14 cellular contexts compared by ENCODE assay signal in the genomic region with DNA sequence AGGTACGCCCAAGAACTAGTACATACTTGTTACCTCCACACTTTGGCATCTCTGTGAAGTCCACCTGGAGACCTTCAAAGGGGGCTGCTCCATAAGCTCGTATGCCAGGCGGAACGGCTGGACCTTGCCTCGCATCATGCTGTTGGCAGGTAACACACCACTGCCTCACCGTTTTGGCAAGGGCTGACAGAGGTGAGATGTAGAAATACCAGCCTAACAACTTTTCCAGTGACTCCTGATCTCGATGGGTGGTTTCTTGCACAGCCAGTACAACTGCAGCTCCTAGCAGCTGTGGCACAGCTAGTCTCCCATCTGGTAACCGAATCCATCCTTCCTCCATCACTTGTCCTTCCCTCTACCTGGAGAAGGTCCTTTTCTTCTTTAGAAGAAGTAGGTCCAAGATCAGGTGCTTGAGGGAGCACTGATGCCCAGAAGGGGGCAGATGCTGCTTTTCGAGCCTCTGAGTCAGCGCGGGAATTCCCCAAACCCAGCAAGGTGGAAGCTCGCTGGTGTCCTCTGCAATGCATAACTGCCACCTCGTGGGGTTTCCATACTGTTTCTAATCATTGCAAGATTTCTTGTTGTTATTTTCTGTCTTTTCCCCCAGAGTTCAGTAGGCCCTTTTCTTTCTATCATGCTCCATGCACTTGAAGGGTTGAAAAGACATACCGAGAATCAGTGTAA. TPM values are rescaled to one million over a fixed set of nuclear protein-coding genes. Genes with fewer than 3 reads are reported as not detected.
DNase-seq lines count a peak whose midpoint lies in the region; TF ChIP-seq lines count a peak whose summit lies in the region.
"Not testable (repeated sequence)": the region's sequence is repeated elsewhere in the genome, so short reads cannot be mapped to it uniquely, and the experiment has no call there.
"Had no signal": no experiment of that assay in that cellular context is flagged by ENCODE, and none has a peak within 500 bp of the region (broad histone marks: within the 10 kb centered on the region; RNA-seq: fewer than 3 reads in every experiment).

No MANE protein-coding gene starts in this region.

- not testable (repeated sequence) for TF ChIP-seq EP300 in stomach (IDR thresholded peaks at IDR 0.05)

- TF ChIP-seq CTCF in Calu3 (IDR thresholded peaks at IDR 0.05; ENCODE audit: unreplicated experiment): peak; percentile 52
- TF ChIP-seq CTCF in GM13976 (IDR thresholded peaks at IDR 0.05; ENCODE audit: borderline replicate concordance, control extremely low read depth, extremely low read depth, insufficient read depth, missing control alignments): peak; percentile 16
- 0 out of 2 replicates have a peak, but pooled peaks have one; percentile 4 for TF ChIP-seq CTCF in WERI-Rb-1 (IDR thresholded peaks at IDR 0.05; ENCODE audit: low read depth, low read length)
- TF ChIP-seq CTCF in epithelial cell of esophagus (IDR thresholded peaks at IDR 0.05; ENCODE audit: insufficient read depth, low read depth, low read length, missing control alignments); stomach (IDR thresholded peaks at IDR 0.05): not testable (repeated sequence)
- TF ChIP-seq CTCF in neural progenitor cell (IDR thresholded peaks at IDR 0.05): peak; percentile 40

- H3K27ac ChIP-seq in WERI-Rb-1, neural progenitor cell, stomach: not testable (repeated sequence)

- H3K4me2 ChIP-seq in neural progenitor cell: not testable (repeated sequence)

- DNase-seq in Calu3: peak; percentile 71
- DNase-seq in GM13976 (ENCODE audit: low spot score); WERI-Rb-1; neural progenitor cell (ENCODE audit: low spot score): not testable (repeated sequence)
- peak; percentile 42 for DNase-seq in NAMALWA (ENCODE audit: low spot score)
- peak; percentile 14 for DNase-seq in activated T-helper 2 cell treated with anti-CD3 and anti-CD28 coated beads, Interferon-gamma antibody, Interleukin-2, Interleukin-4, amounts not matched to agents 10 μg/mL and 5 μg/mL and 100 μg/mL, durations not matched to agents 14 hours and 24 hours and 36 hours (ENCODE audit: low spot score)
- peak; percentile 85 for DNase-seq in epithelial cell of esophagus (ENCODE audit: low read depth)
- DNase-seq in stomach: peak; percentile 46

- not testable (repeated sequence) for H4K20me1 ChIP-seq in neural progenitor cell (ENCODE audit: low read depth)

- H3K4me3 ChIP-seq in WERI-Rb-1 (ENCODE audit: low read depth, low read length); epithelial cell of esophagus (ENCODE audit: low read length); neural progenitor cell; stomach: not testable (repeated sequence)

- in situ Hi-C loops in GM13976 (cut with MboI; ENCODE audit: low sequenced_read_pairs, unreplicated experiment): not testable (repeated sequence)

- not testable (repeated sequence) for H3K79me2 ChIP-seq in neural progenitor cell (ENCODE audit: low read depth)

- WGBS in stomach, 5 donors: 41 to 59% (median 47%) methylated on average over 7 to 14 of the region's 14 CpGs

- BruUV-seq in Calu3 (replicated peaks; lab: Mats Ljungman, UMichigan): not testable (repeated sequence)

- H3K36me3 Mint-ChIP-seq in Calu3 (ENCODE audit: insufficient read depth, unreplicated experiment): peaks cover 10% of the 10 kb centered on the region
- not testable (repeated sequence) for H3K36me3 Mint-ChIP-seq in activated T-helper 2 cell treated with anti-CD3 and anti-CD28 coated beads, Interferon-gamma antibody, Interleukin-2, Interleukin-4, amounts not matched to agents 10 μg/mL and 5 μg/mL and 100 μg/mL, durations not matched to agents 14 hours and 24 hours and 36 hours (ENCODE audit: low read depth); neural progenitor cell

- H3K27me3 Mint-ChIP-seq in Calu3 (ENCODE audit: unreplicated experiment): peaks cover 15% of the 10 kb centered on the region
- not testable (repeated sequence) for H3K27me3 Mint-ChIP-seq in activated T-helper 2 cell treated with anti-CD3 and anti-CD28 coated beads, Interferon-gamma antibody, Interleukin-2, Interleukin-4, amounts not matched to agents 10 μg/mL and 5 μg/mL and 100 μg/mL, durations not matched to agents 14 hours and 24 hours and 36 hours (ENCODE audit: low read depth); neural progenitor cell (ENCODE audit: insufficient read depth, low read depth)

- peaks cover 19% of the 10 kb centered on the region for H3K4me1 Mint-ChIP-seq in Calu3 (ENCODE audit: low read depth, unreplicated experiment)
- not testable (repeated sequence) for H3K4me1 Mint-ChIP-seq in activated T-helper 2 cell treated with anti-CD3 and anti-CD28 coated beads, Interferon-gamma antibody, Interleukin-2, Interleukin-4, amounts not matched to agents 10 μg/mL and 5 μg/mL and 100 μg/mL, durations not matched to agents 14 hours and 24 hours and 36 hours (ENCODE audit: low read depth); neural progenitor cell

- not testable (repeated sequence) for H3F3A ChIP-seq in neural progenitor cell (ENCODE audit: low read depth)

- TF ChIP-seq POLR2A in stomach (IDR thresholded peaks at IDR 0.05): not testable (repeated sequence)

- H3K36me3 ChIP-seq in WERI-Rb-1, neural progenitor cell, stomach: not testable (repeated sequence)

- CTCF ChIA-PET in Calu3 (lab: Charles Lee): interaction anchor here (0.7 to 2.1 kb wide), 2 partner anchors 72 to 84 kb away, joined by 4 to 6 read pairs; no protein-coding TSS in a partner anchor

- H3K4me3 Mint-ChIP-seq in Calu3 (ENCODE audit: low read depth, unreplicated experiment); activated T-helper 2 cell treated with anti-CD3 and anti-CD28 coated beads, Interferon-gamma antibody, Interleukin-2, Interleukin-4, amounts not matched to agents 10 μg/mL and 5 μg/mL and 100 μg/mL, durations not matched to agents 14 hours and 24 hours and 36 hours (ENCODE audit: low read depth); neural progenitor cell: not testable (repeated sequence)

- H3K27me3 ChIP-seq in WERI-Rb-1 (ENCODE audit: insufficient read depth, low read depth, severe bottlenecking); neural progenitor cell; stomach: not testable (repeated sequence)

- H3K9me3 ChIP-seq in WERI-Rb-1 (ENCODE audit: severe bottlenecking); neural progenitor cell (ENCODE audit: low read depth); stomach: not testable (repeated sequence)

- H3K27ac Mint-ChIP-seq in Calu3 (ENCODE audit: unreplicated experiment): peak overlapping the region; percentile 36
- H3K27ac Mint-ChIP-seq in activated T-helper 2 cell treated with anti-CD3 and anti-CD28 coated beads, Interferon-gamma antibody, Interleukin-2, Interleukin-4, amounts not matched to agents 10 μg/mL and 5 μg/mL and 100 μg/mL, durations not matched to agents 14 hours and 24 hours and 36 hours; neural progenitor cell: not testable (repeated sequence)

- H2AFZ ChIP-seq in neural progenitor cell (replicated peaks): not testable (repeated sequence)

- H3K4me1 ChIP-seq in neural progenitor cell, stomach: not testable (repeated sequence)

- not testable (repeated sequence) for H3K9ac ChIP-seq in neural progenitor cell

- not testable (repeated sequence) for H3K9me3 Mint-ChIP-seq in Calu3 (ENCODE audit: low read depth, unreplicated experiment); activated T-helper 2 cell treated with anti-CD3 and anti-CD28 coated beads, Interferon-gamma antibody, Interleukin-2, Interleukin-4, amounts not matched to agents 10 μg/mL and 5 μg/mL and 100 μg/mL, durations not matched to agents 14 hours and 24 hours and 36 hours; neural progenitor cell

- intact Hi-C loops in Calu3 (cut with micrococcal nuclease; ENCODE audit: unreplicated experiment); stomach (cut with DNase I; ENCODE audit: low total_unique reads): not testable (repeated sequence)
- intact Hi-C loops in activated T-helper 2 cell treated with anti-CD3 and anti-CD28 coated beads, Interferon-gamma antibody, Interleukin-2, Interleukin-4, amounts not matched to agents 10 μg/mL and 5 μg/mL and 100 μg/mL, durations not matched to agents 14 hours and 24 hours and 36 hours (cut with micrococcal nuclease): loop anchor here (5.0 kb wide), 1 partner anchor 71 kb away; no protein-coding TSS in a partner anchor

RNA-seq across cellular contexts. Expression of gene TRH, which starts 51.8 kb away (rescaled TPM):
- not detected in 2 replicates for total RNA-seq in Calu3 (2022)
- total RNA-seq in activated T-helper 2 cell treated with anti-CD3 and anti-CD28 coated beads, Interferon-gamma antibody, Interleukin-2, Interleukin-4, amounts not matched to agents 10 μg/mL and 5 μg/mL and 100 μg/mL, durations not matched to agents 14 hours and 24 hours and 36 hours: not detected in 2 replicates
- total RNA-seq in neural progenitor cell (ENCODE audit: low replicate concordance): 0.19 TPM in 1 of 2 replicates, not detected in the other
- total RNA-seq in stomach: under 1 TPM in 1 of 5 donors, not detected in 4; 0.37 TPM
- polyA plus RNA-seq in stomach: not detected
- total RNA-seq: aorta, kidney, M059J had no signal
- polyA plus RNA-seq: aorta, esophagus had no signal

RNA-seq across cellular contexts. Expression of gene ALG1L2, which starts 55.3 kb away (rescaled TPM):
- total RNA-seq in Calu3 (2022) (1.6 and 2.0 TPM in 2 replicates), neural progenitor cell (ENCODE audit: low replicate concordance) (0.59 TPM in 1 of 2 replicates, not detected in the other), stomach (not detected)
- total RNA-seq in activated T-helper 2 cell treated with anti-CD3 and anti-CD28 coated beads, Interferon-gamma antibody, Interleukin-2, Interleukin-4, amounts not matched to agents 10 μg/mL and 5 μg/mL and 100 μg/mL, durations not matched to agents 14 hours and 24 hours and 36 hours: not detected in 2 replicates
- not detected for polyA plus RNA-seq in stomach
- total RNA-seq: gastroesophageal sphincter, M059J, osteoblast had no signal
- polyA plus RNA-seq: aorta, esophagus had no signal
